Comparison of ENCODE assay signal across 8 cellular contexts in genomic region chr11:25981998-25982397, GRCh38.
DNase-seq lines count a peak whose midpoint lies in the region; ATAC-seq and TF ChIP-seq lines count a peak whose summit lies in the region.

No MANE protein-coding gene starts in this region.

- H3K36me3 Mint-ChIP-seq in immature natural killer cell, result peaks cover 0 to 5% (median 0%) of the 10 kb centered on the region in 3 donors

- TF ChIP-seq CTCF in AG09319 (IDR thresholded peaks at IDR 0.05; ENCODE audit: low read depth, low read length), result peak; percentile 46

- no peak overlapping the region for H3K27ac Mint-ChIP-seq in immature natural killer cell

- ATAC-seq in GM18861 (IDR thresholded peaks at IDR 0.05; ENCODE audit: unreplicated experiment) (peak; percentile 99), HG02973 (IDR thresholded peaks at IDR 0.05; ENCODE audit: unreplicated experiment) (peak; percentile 94)

- H3K9me3 Mint-ChIP-seq in immature natural killer cell, result peaks cover 1 to 19% (median 5%) of the 10 kb centered on the region in 6 donors

- no peak overlapping the region for H3K4me3 Mint-ChIP-seq in immature natural killer cell

- peaks cover 0 to 3% (median 0%) of the 10 kb centered on the region in 3 donors for H3K27me3 Mint-ChIP-seq in immature natural killer cell (ENCODE audit: low read depth in 3 of 3)

- no peaks in the 10 kb centered on the region for H3K4me1 Mint-ChIP-seq in immature natural killer cell

- DNase-seq in AG09319 (ENCODE audit: extremely low read depth, low read depth) (peak; percentile 52), NCI-H2171 treated with DMSO at 0.1 percent for 48 hours (lab: John Stamatoyannopoulos, UW) (peak; percentile 52), cerebellum (ENCODE audit: low spot score) (peak; percentile 19), lung microvascular endothelial cell (ENCODE audit: low read depth in 2 of 2) (peak; percentile 58 to 62), immature natural killer cell (no peak)
- no peak for DNase-seq in activated CD4-positive, alpha-beta T cell treated with anti-CD3 and anti-CD28 coated beads for 4 hours

Comparison
In these comparisons a context has a peak if more than half of its experiments do, and no peak if none do; other contexts are left out.
1. DNase-seq: peak in AG09319 (single experiment), NCI-H2171 treated with DMSO at 0.1 percent for 48 hours (single experiment), cerebellum (single experiment) and lung microvascular endothelial cell (2 of 2); none in immature natural killer cell (0 of 3) and activated CD4-positive, alpha-beta T cell treated with anti-CD3 and anti-CD28 coated beads for 4 hours (0 of 2).